ENCODE assay signal across 8 cellular contexts in the genomic region with DNA sequence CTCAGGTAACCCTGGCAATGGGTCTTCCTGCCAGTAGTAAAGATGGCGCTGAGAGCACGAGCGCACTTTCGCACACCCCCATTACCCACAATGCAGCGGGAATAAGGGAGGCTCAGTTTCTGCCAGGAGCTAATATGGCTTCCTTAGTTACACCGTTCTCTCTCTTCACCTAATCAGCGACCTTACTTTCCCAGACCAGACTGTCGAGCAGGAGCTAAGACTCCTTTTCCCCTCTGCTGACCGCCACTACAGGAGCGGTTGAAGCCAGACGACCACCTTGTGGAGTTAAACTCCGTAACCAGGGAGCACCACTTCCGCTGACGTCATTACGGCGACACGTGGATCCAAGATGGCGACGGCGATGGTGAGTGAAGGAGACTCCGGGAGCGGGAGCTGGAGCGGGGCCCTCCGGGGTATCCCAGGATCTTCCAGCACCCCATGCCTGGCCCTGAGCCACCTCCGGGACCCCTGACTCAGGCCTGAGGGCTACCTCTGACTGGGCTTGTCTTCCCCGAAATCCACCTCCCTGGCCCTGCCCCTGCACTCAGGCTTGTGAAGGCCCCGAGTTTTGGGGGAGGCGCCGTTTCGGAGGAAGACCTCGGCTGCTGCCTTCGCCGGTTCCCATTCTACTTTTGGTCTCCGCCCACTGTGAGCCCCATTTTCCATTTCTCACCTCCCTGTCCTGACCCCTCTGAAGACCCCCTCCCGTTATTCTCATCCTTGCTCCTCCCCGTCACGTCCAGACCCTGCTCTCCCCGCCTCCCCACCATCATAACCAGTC. TPM values are rescaled to one million over a fixed set of nuclear protein-coding genes. Genes with fewer than 3 reads are reported as not detected.
DNase-seq lines count a peak whose midpoint lies in the region; ATAC-seq and TF ChIP-seq lines count a peak whose summit lies in the region.

A gene with protein sequence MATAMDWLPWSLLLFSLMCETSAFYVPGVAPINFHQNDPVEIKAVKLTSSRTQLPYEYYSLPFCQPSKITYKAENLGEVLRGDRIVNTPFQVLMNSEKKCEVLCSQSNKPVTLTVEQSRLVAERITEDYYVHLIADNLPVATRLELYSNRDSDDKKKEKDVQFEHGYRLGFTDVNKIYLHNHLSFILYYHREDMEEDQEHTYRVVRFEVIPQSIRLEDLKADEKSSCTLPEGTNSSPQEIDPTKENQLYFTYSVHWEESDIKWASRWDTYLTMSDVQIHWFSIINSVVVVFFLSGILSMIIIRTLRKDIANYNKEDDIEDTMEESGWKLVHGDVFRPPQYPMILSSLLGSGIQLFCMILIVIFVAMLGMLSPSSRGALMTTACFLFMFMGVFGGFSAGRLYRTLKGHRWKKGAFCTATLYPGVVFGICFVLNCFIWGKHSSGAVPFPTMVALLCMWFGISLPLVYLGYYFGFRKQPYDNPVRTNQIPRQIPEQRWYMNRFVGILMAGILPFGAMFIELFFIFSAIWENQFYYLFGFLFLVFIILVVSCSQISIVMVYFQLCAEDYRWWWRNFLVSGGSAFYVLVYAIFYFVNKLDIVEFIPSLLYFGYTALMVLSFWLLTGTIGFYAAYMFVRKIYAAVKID (plus strand): TSS at position 323 of the 781 bp plus-strand sequence. CDS start 27 bp downstream, at position 350.

- H3K27ac ChIP-seq in left ventricle myocardium inferior (replicated peaks), result peak within 1 kb of the TSS; percentile 100

- H3K4me1 Mint-ChIP-seq in T-helper 1 cell treated with Interleukin-12 subunit alpha and Interleukin-12 subunit beta and Interleukin-4 antibody, amounts not matched to agents 30 μg/mL and 1 μg/mL, for 36 hours (ENCODE audit: low read depth), result peaks cover 23% of the 10 kb centered on the region
- H3K4me1 Mint-ChIP-seq in progenitor cell of endocrine pancreas (ENCODE audit: low read depth), result peaks cover 12% of the 10 kb centered on the region

- no peaks in the 10 kb centered on the region for H3K9me3 Mint-ChIP-seq in T-helper 1 cell treated with Interleukin-12 subunit alpha and Interleukin-12 subunit beta and Interleukin-4 antibody, amounts not matched to agents 30 μg/mL and 1 μg/mL, for 36 hours
- no peaks in the 10 kb centered on the region for H3K9me3 Mint-ChIP-seq in progenitor cell of endocrine pancreas (ENCODE audit: low read depth)

- DNase-seq in GM13977 (ENCODE audit: low spot score), result peak; percentile 87
- DNase-seq in NCI-H1694 (lab: John Stamatoyannopoulos, UW), result peak; percentile 86
- peak; percentile 58 to 98 (median 88) for DNase-seq in amygdala (lab: John Stamatoyannopoulos, UW)
- DNase-seq in left ventricle myocardium inferior, result peak; percentile 86
- peak; percentile 87 for DNase-seq in progenitor cell of endocrine pancreas (ENCODE audit: low spot score, unreplicated experiment)
- peak; percentile 93 for DNase-seq in ureter (ENCODE audit: low spot score)

- no peaks in the 10 kb centered on the region for H3K36me3 ChIP-seq in left ventricle myocardium inferior

- peak; percentile 71 for ATAC-seq in HG02884 (IDR thresholded peaks at IDR 0.05; ENCODE audit: unreplicated experiment)

- peaks cover 6% of the 10 kb centered on the region for H3K36me3 Mint-ChIP-seq in T-helper 1 cell treated with Interleukin-12 subunit alpha and Interleukin-12 subunit beta and Interleukin-4 antibody, amounts not matched to agents 30 μg/mL and 1 μg/mL, for 36 hours (ENCODE audit: low read depth)
- H3K36me3 Mint-ChIP-seq in progenitor cell of endocrine pancreas (ENCODE audit: insufficient read depth), result peaks cover 2% of the 10 kb centered on the region

- H3K27ac Mint-ChIP-seq in T-helper 1 cell treated with Interleukin-12 subunit alpha and Interleukin-12 subunit beta and Interleukin-4 antibody, amounts not matched to agents 30 μg/mL and 1 μg/mL, for 36 hours, result peak within 1 kb of the TSS; percentile 100
- H3K27ac Mint-ChIP-seq in progenitor cell of endocrine pancreas, result peak within 1 kb of the TSS; percentile 100

- in situ Hi-C loops in GM13977 (cut with MboI; ENCODE audit: low pct_unique_long_range_greater_than_20kb, low sequenced_read_pairs, unreplicated experiment), result no loop called here

- intact Hi-C loops in left ventricle myocardium inferior (cut with micrococcal nuclease), result no loop called here

- no peaks in the 10 kb centered on the region for H3K9me3 ChIP-seq in left ventricle myocardium inferior (replicated peaks)

- no peaks in the 10 kb centered on the region for H3K27me3 ChIP-seq in left ventricle myocardium inferior (ENCODE audit: low read depth)

- peak within 1 kb of the TSS; percentile 100 for H3K4me3 ChIP-seq in left ventricle myocardium inferior

- H3K4me1 ChIP-seq in left ventricle myocardium inferior, result peaks cover 52% of the 10 kb centered on the region

- TF ChIP-seq CTCF in GM13977 (IDR thresholded peaks at IDR 0.05; ENCODE audit: extremely low read depth, insufficient read depth, missing control alignments) (no peak), left ventricle myocardium inferior (IDR thresholded peaks at IDR 0.05; ENCODE audit: borderline replicate concordance) (no peak), progenitor cell of endocrine pancreas (IDR thresholded peaks at IDR 0.05; ENCODE audit: unreplicated experiment) (no peak)

- H3K4me3 Mint-ChIP-seq in T-helper 1 cell treated with Interleukin-12 subunit alpha and Interleukin-12 subunit beta and Interleukin-4 antibody, amounts not matched to agents 30 μg/mL and 1 μg/mL, for 36 hours, result peak within 1 kb of the TSS; percentile 99
- peak within 1 kb of the TSS; percentile 94 for H3K4me3 Mint-ChIP-seq in progenitor cell of endocrine pancreas (ENCODE audit: low read depth)

- H3K27me3 Mint-ChIP-seq in T-helper 1 cell treated with Interleukin-12 subunit alpha and Interleukin-12 subunit beta and Interleukin-4 antibody, amounts not matched to agents 30 μg/mL and 1 μg/mL, for 36 hours (ENCODE audit: low read depth), result no peaks in the 10 kb centered on the region
- peaks cover 13% of the 10 kb centered on the region for H3K27me3 Mint-ChIP-seq in progenitor cell of endocrine pancreas

RNA-seq across cellular contexts. Expression of the gene that starts here (rescaled TPM):
- total RNA-seq in left ventricle myocardium inferior (27.0 TPM), progenitor cell of endocrine pancreas (88.7 and 92.9 TPM in 2 replicates), ureter (69.4 TPM)

Comparison
In these comparisons a context has a peak if more than half of its experiments do, and no peak if none do; other contexts are left out.
1. Peak in every context shown above with its lines: DNase-seq, ATAC-seq, H3K4me3 ChIP-seq and H3K27ac ChIP-seq.